24 cellular contexts compared by ENCODE assay signal in the genomic region with DNA sequence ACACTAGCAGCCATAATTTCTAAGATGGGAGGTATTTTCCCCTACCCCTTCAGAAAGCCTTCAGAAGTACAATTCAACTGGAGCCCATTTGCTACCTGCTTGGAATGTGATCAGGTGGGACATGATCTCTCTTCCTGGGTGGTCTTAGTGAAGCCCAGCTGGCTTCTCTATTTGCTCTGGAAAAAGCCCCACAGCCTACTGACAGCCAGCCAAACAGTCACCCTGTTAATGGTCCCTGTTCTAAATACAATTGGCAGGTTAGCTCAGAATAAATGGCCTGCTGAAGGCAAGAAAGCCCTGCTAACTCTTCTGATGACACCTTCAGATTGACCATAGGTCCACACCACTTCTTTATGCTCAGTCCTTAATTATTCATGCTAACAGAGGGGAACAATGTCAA. TPM values are rescaled to one million over a fixed set of nuclear protein-coding genes. Genes with fewer than 3 reads are reported as not detected.
DNase-seq lines count a peak whose midpoint lies in the region; ATAC-seq and TF ChIP-seq lines count a peak whose summit lies in the region.
"Had no signal": no experiment of that assay in that cellular context is flagged by ENCODE, and none has a peak within 500 bp of the region (broad histone marks: within the 10 kb centered on the region; RNA-seq: fewer than 3 reads in every experiment).

No MANE protein-coding gene starts in this region.

- H3K9me3 ChIP-seq in endodermal cell (ENCODE audit: control insufficient read depth, low read length), result peaks cover 1% of the 10 kb centered on the region
- H3K9me3 ChIP-seq in testis, result no peaks in the 10 kb centered on the region
- H3K9me3 ChIP-seq: BE2C had no signal

- H3K4me2 ChIP-seq in GM23338, result no peak overlapping the region
- H3K4me2 ChIP-seq: BLaER1 had no signal

- no peaks in the 10 kb centered on the region for H3F3A ChIP-seq in GM23338 (replicated peaks; ENCODE audit: low read depth)

- peak; percentile 30 for DNase-seq in ELF-1 (ENCODE audit: low read depth, low spot score)
- peak; percentile 20 for DNase-seq in GM23338 (ENCODE audit: low spot score)
- peak; percentile 52 for DNase-seq in endodermal cell
- DNase-seq in iPS-NIHi11 (ENCODE audit: low spot score), result peak; percentile 7
- DNase-seq in NCI-H526 treated with DMSO at 0.1 percent for 48 hours (lab: John Stamatoyannopoulos, UW), result no peak
- no peak for DNase-seq in activated T-helper 2 cell treated with anti-CD3 and anti-CD28 coated beads, Interferon-gamma antibody, Interleukin-2, Interleukin-4, amounts not matched to agents 10 μg/mL and 5 μg/mL and 100 μg/mL, durations not matched to agents 14 hours and 24 hours and 36 hours (ENCODE audit: low spot score)
- DNase-seq in testis, result no peak
- DNase-seq: 8988T; BE2C; C1 segment of cervical spinal cord; CD4-positive, alpha-beta memory T cell; CD4-positive, CD25-positive, alpha-beta regulatory T cell; CD8-positive, alpha-beta memory T cell; COR-L47; DMS 273 treated with DMSO at 0.1 percent for 48 hours; DMS153; DMS53; DMS79; DND-41; EL; GF-D8 had no signal

- no peaks in the 10 kb centered on the region for H3K79me2 ChIP-seq in GM23338 (replicated peaks; ENCODE audit: insufficient read depth)

- no peak overlapping the region for H3K9ac ChIP-seq in endodermal cell (ENCODE audit: extremely low read depth, low read length, poor library complexity, severe bottlenecking)
- H3K9ac ChIP-seq: BLaER1 had no signal

- peaks cover 7% of the 10 kb centered on the region for H3K9me3 Mint-ChIP-seq in GM23338
- H3K9me3 Mint-ChIP-seq in endodermal cell, result peaks cover 7% of the 10 kb centered on the region
- no peaks in the 10 kb centered on the region for H3K9me3 Mint-ChIP-seq in activated T-helper 2 cell treated with anti-CD3 and anti-CD28 coated beads, Interferon-gamma antibody, Interleukin-2, Interleukin-4, amounts not matched to agents 10 μg/mL and 5 μg/mL and 100 μg/mL, durations not matched to agents 14 hours and 24 hours and 36 hours

- H3K4me1 ChIP-seq in GM23338 (ENCODE audit: insufficient read depth), result no peaks in the 10 kb centered on the region
- no peaks in the 10 kb centered on the region for H3K4me1 ChIP-seq in endodermal cell (ENCODE audit: control insufficient read depth, insufficient read depth, low read length)
- H3K4me1 ChIP-seq in testis, result no peaks in the 10 kb centered on the region
- H3K4me1 ChIP-seq: BE2C, BLaER1 had no signal

- no peak overlapping the region for H2AFZ ChIP-seq in GM23338

- no peaks in the 10 kb centered on the region for H3K4me1 Mint-ChIP-seq in GM23338
- H3K4me1 Mint-ChIP-seq in endodermal cell, result peaks cover 43% of the 10 kb centered on the region
- H3K4me1 Mint-ChIP-seq in activated T-helper 2 cell treated with anti-CD3 and anti-CD28 coated beads, Interferon-gamma antibody, Interleukin-2, Interleukin-4, amounts not matched to agents 10 μg/mL and 5 μg/mL and 100 μg/mL, durations not matched to agents 14 hours and 24 hours and 36 hours (ENCODE audit: low read depth), result no peaks in the 10 kb centered on the region
- H3K4me1 Mint-ChIP-seq: CD14-positive monocyte; CD4-positive, alpha-beta memory T cell; CD4-positive, CD25-positive, alpha-beta regulatory T cell; CD8-positive, alpha-beta memory T cell had no signal

- TF ChIP-seq POLR2A in testis (IDR thresholded peaks at IDR 0.05), result no peak

- H3K4me3 ChIP-seq in GM23338 (no peak overlapping the region), endodermal cell (ENCODE audit: low read length) (no peak overlapping the region), testis (no peak overlapping the region)
- H3K4me3 ChIP-seq: BLaER1 had no signal

- intact Hi-C loops in activated T-helper 2 cell treated with anti-CD3 and anti-CD28 coated beads, Interferon-gamma antibody, Interleukin-2, Interleukin-4, amounts not matched to agents 10 μg/mL and 5 μg/mL and 100 μg/mL, durations not matched to agents 14 hours and 24 hours and 36 hours (cut with micrococcal nuclease), result no loop called here
- intact Hi-C loops in testis (cut with DNase I; ENCODE audit: low total_unique reads), result no loop called here

- no peaks in the 10 kb centered on the region for H3K27me3 ChIP-seq in GM23338 (ENCODE audit: insufficient read depth)
- H3K27me3 ChIP-seq in endodermal cell (ENCODE audit: control insufficient read depth, insufficient read depth, low read length, poor library complexity, severe bottlenecking), result no peaks in the 10 kb centered on the region
- no peaks in the 10 kb centered on the region for H3K27me3 ChIP-seq in testis
- H3K27me3 ChIP-seq: BE2C had no signal

- no peaks in the 10 kb centered on the region for H4K20me1 ChIP-seq in GM23338 (replicated peaks; ENCODE audit: insufficient read depth)

- H3K27me3 Mint-ChIP-seq in GM23338 (ENCODE audit: insufficient read depth, low read depth, poor library complexity) (peaks cover 4% of the 10 kb centered on the region), endodermal cell (ENCODE audit: insufficient read depth) (no peaks in the 10 kb centered on the region)
- H3K27me3 Mint-ChIP-seq in activated T-helper 2 cell treated with anti-CD3 and anti-CD28 coated beads, Interferon-gamma antibody, Interleukin-2, Interleukin-4, amounts not matched to agents 10 μg/mL and 5 μg/mL and 100 μg/mL, durations not matched to agents 14 hours and 24 hours and 36 hours (ENCODE audit: low read depth), result no peaks in the 10 kb centered on the region
- H3K27me3 Mint-ChIP-seq: CD4-positive, alpha-beta memory T cell; CD4-positive, CD25-positive, alpha-beta regulatory T cell had no signal

- H3K36me3 ChIP-seq in GM23338 (ENCODE audit: insufficient read depth) (no peaks in the 10 kb centered on the region), endodermal cell (ENCODE audit: control insufficient read depth, insufficient read depth, low read length) (no peaks in the 10 kb centered on the region), testis (ENCODE audit: low read depth, missing control alignments) (no peaks in the 10 kb centered on the region)
- H3K36me3 ChIP-seq: BE2C had no signal

- TF ChIP-seq CTCF in GM23338 (conservative IDR thresholded peaks at IDR 0.05; ENCODE audit: low read depth in 2 of 2) (no peak), endodermal cell (conservative IDR thresholded peaks at IDR 0.05) (no peak), testis (IDR thresholded peaks at IDR 0.05) (no peak)

- H3K4me3 Mint-ChIP-seq in GM23338 (no peak overlapping the region), endodermal cell (no peak overlapping the region)
- no peak overlapping the region for H3K4me3 Mint-ChIP-seq in activated T-helper 2 cell treated with anti-CD3 and anti-CD28 coated beads, Interferon-gamma antibody, Interleukin-2, Interleukin-4, amounts not matched to agents 10 μg/mL and 5 μg/mL and 100 μg/mL, durations not matched to agents 14 hours and 24 hours and 36 hours (ENCODE audit: low read depth)
- H3K4me3 Mint-ChIP-seq: CD14-positive monocyte; CD4-positive, alpha-beta memory T cell; CD4-positive, CD25-positive, alpha-beta regulatory T cell; CD8-positive, alpha-beta memory T cell had no signal

- no peak overlapping the region for H3K27ac ChIP-seq in GM23338 (ENCODE audit: low read depth)
- H3K27ac ChIP-seq in endodermal cell (ENCODE audit: low read depth, low read length), result no peak overlapping the region
- H3K27ac ChIP-seq in testis, result no peak overlapping the region
- H3K27ac ChIP-seq: BLaER1 had no signal

- no peaks in the 10 kb centered on the region for H3K9me2 ChIP-seq in GM23338 (ENCODE audit: insufficient read depth)

- ATAC-seq in GM23338, result no peak
- ATAC-seq in GM19324 (IDR thresholded peaks at IDR 0.05; ENCODE audit: low FRiP score, unreplicated experiment), result no peak

- H3K27ac Mint-ChIP-seq in GM23338, result no peak overlapping the region
- H3K27ac Mint-ChIP-seq in endodermal cell, result no peak overlapping the region
- H3K27ac Mint-ChIP-seq in activated T-helper 2 cell treated with anti-CD3 and anti-CD28 coated beads, Interferon-gamma antibody, Interleukin-2, Interleukin-4, amounts not matched to agents 10 μg/mL and 5 μg/mL and 100 μg/mL, durations not matched to agents 14 hours and 24 hours and 36 hours, result no peak overlapping the region
- H3K27ac Mint-ChIP-seq: CD14-positive monocyte; CD4-positive, alpha-beta memory T cell; CD4-positive, CD25-positive, alpha-beta regulatory T cell; CD8-positive, alpha-beta memory T cell had no signal

- peaks cover 5% of the 10 kb centered on the region; the same call in 2 of the 3 replicates for H3K36me3 Mint-ChIP-seq in GM23338 (ENCODE audit: low read depth)
- H3K36me3 Mint-ChIP-seq in endodermal cell (ENCODE audit: low read depth), result peaks cover 2% of the 10 kb centered on the region
- H3K36me3 Mint-ChIP-seq in activated T-helper 2 cell treated with anti-CD3 and anti-CD28 coated beads, Interferon-gamma antibody, Interleukin-2, Interleukin-4, amounts not matched to agents 10 μg/mL and 5 μg/mL and 100 μg/mL, durations not matched to agents 14 hours and 24 hours and 36 hours (ENCODE audit: low read depth), result no peaks in the 10 kb centered on the region
- H3K36me3 Mint-ChIP-seq: CD14-positive monocyte; CD4-positive, alpha-beta memory T cell; CD4-positive, CD25-positive, alpha-beta regulatory T cell; CD8-positive, alpha-beta memory T cell had no signal

TF ChIP-seq in GM23338, 12 proteins besides CTCF, POLR2A, EP300 and RAD21 (continues in another document):
- no peak for TF ChIP-seq JUNB (IDR thresholded peaks at IDR 0.05; ENCODE audit: unreplicated experiment)
- TF ChIP-seq STAT1 (IDR thresholded peaks at IDR 0.05; ENCODE audit: unreplicated experiment), result no peak

RNA-seq across cellular contexts. Expression of a gene that starts 39.9 kb away (rescaled TPM):
- total RNA-seq in GM23338 (2014; rRNA removed; shearing (Covaris generic)), result 3.7 and 4.8 TPM in 2 replicates
- polyA plus RNA-seq in GM23338 (2016; fragmentation: Nextera tagmentation; extraction: Ambion mirVana), result 0.82 and 0.85 TPM in 2 replicates
- total RNA-seq in endodermal cell, result 10 to 100 TPM in 1 of 2 donors, 1 to 10 TPM in 1; 4.1 to 19.4 TPM
- 9.3 TPM for polyA plus RNA-seq in endodermal cell (2013, experiment 1 of 2)
- 9.1 TPM for polyA plus RNA-seq in endodermal cell (2013, experiment 2 of 2)
- 0.25 and 0.30 TPM in 2 replicates for total RNA-seq in activated T-helper 2 cell treated with anti-CD3 and anti-CD28 coated beads, Interferon-gamma antibody, Interleukin-2, Interleukin-4, amounts not matched to agents 10 μg/mL and 5 μg/mL and 100 μg/mL, durations not matched to agents 14 hours and 24 hours and 36 hours
- total RNA-seq in testis, result 10 to 100 TPM in 1 of 2 donors, 1 to 10 TPM in 1; 7.6 to 13.3 TPM
- polyA plus RNA-seq in testis (ENCODE audit: insufficient read depth, low read depth, low replicate concordance), result 3.7 TPM
- total RNA-seq: CD4-positive, alpha-beta memory T cell; CD4-positive, CD25-positive, alpha-beta regulatory T cell had no signal
- polyA plus RNA-seq: CD14-positive monocyte; CD4-positive, alpha-beta memory T cell; CD4-positive, CD25-positive, alpha-beta regulatory T cell; CD8-positive, alpha-beta memory T cell had no signal

Comparison
In these comparisons a context has a peak if more than half of its experiments do, and no peak if none do; other contexts are left out.
1. DNase-seq: peak in ELF-1 (single experiment), GM23338 (single experiment), endodermal cell (single experiment) and iPS-NIHi11 (single experiment); none in NCI-H526 treated with DMSO at 0.1 percent for 48 hours (single experiment), activated T-helper 2 cell treated with anti-CD3 and anti-CD28 coated beads, Interferon-gamma antibody, Interleukin-2, Interleukin-4, amounts not matched to agents 10 μg/mL and 5 μg/mL and 100 μg/mL, durations not matched to agents 14 hours and 24 hours and 36 hours (single experiment) and testis (single experiment).